ENCODE assay signal across 20 cellular contexts in genomic region chr1:9481048-9481447, GRCh38.
"Had no signal": no experiment of that assay in that cellular context is flagged by ENCODE, and none has a peak within 500 bp of the region (broad histone marks: within the 10 kb centered on the region; RNA-seq: fewer than 3 reads in every experiment).

No MANE protein-coding gene starts in this region.

- H3K27ac ChIP-seq: coronary artery, esophagus squamous epithelium, left lung, neutrophil, tibial nerve had no signal

- H3K36me3 ChIP-seq: esophagus squamous epithelium, left lung, neutrophil, tibial nerve had no signal

- H3K27ac Mint-ChIP-seq: activated naive CD8-positive, alpha-beta T cell treated with anti-CD3 and anti-CD28 coated beads, Interleukin-2, amount 10 ng/mL, durations not matched to agents 7 days and 5 days; brain; memory B cell; naive thymus-derived CD8-positive, alpha-beta T cell; stimulated activated naive B cell treated with anti-CD40 and anti-IgM and Interleukin-4, amounts not matched to agents 10 μg/mL and 1 μg/mL and 100 μg/mL, for 72 hours had no signal

- H3K9me3 Mint-ChIP-seq: activated naive CD8-positive, alpha-beta T cell treated with anti-CD3 and anti-CD28 coated beads, Interleukin-2, amount 10 ng/mL, durations not matched to agents 7 days and 5 days; brain; central memory CD8-positive, alpha-beta T cell; memory B cell; stimulated activated naive B cell treated with anti-CD40 and anti-IgM and Interleukin-4, amounts not matched to agents 10 μg/mL and 1 μg/mL and 100 μg/mL, for 72 hours had no signal

- DNase-seq: activated CD4-positive, alpha-beta T cell treated with anti-CD3 and anti-CD28 coated beads for 1 hour; activated CD4-positive, alpha-beta T cell treated with anti-CD3 and anti-CD28 coated beads, Interleukin-2, amount 50 U/mL, for 4 hours; activated naive CD4-positive, alpha-beta T cell; activated naive CD8-positive, alpha-beta T cell treated with anti-CD3 and anti-CD28 coated beads, Interleukin-2, amount 10 ng/mL, durations not matched to agents 7 days and 5 days; activated T-cell treated with anti-CD3 and anti-CD28 coated beads for 4 hours; effector CD4-positive, alpha-beta T cell; esophagus squamous epithelium; hippocampal formation; kidney; left lung; mucosa of descending colon; naive thymus-derived CD8-positive, alpha-beta T cell; stimulated activated CD4-positive, alpha-beta T cell treated with anti-CD3 and anti-CD28 coated beads, Interleukin-4, amount 100 ng/mL, for 1 hour; stimulated activated naive B cell treated with anti-CD40 and anti-IgM and Interleukin-4, amounts not matched to agents 10 μg/mL and 1 μg/mL and 100 μg/mL, for 72 hours had no signal

- H3K4me1 Mint-ChIP-seq: activated naive CD8-positive, alpha-beta T cell treated with anti-CD3 and anti-CD28 coated beads, Interleukin-2, amount 10 ng/mL, durations not matched to agents 7 days and 5 days; brain; central memory CD8-positive, alpha-beta T cell; memory B cell had no signal

- H3K9me3 ChIP-seq: esophagus squamous epithelium, left lung, mucosa of descending colon, neutrophil, tibial nerve had no signal

- H3K4me3 Mint-ChIP-seq: activated naive CD8-positive, alpha-beta T cell treated with anti-CD3 and anti-CD28 coated beads, Interleukin-2, amount 10 ng/mL, durations not matched to agents 7 days and 5 days; brain; central memory CD8-positive, alpha-beta T cell; memory B cell; naive thymus-derived CD8-positive, alpha-beta T cell; stimulated activated naive B cell treated with anti-CD40 and anti-IgM and Interleukin-4, amounts not matched to agents 10 μg/mL and 1 μg/mL and 100 μg/mL, for 72 hours had no signal

- H3K4me1 ChIP-seq: left lung, tibial nerve had no signal

- H3K27me3 ChIP-seq: left lung had no signal

- H3K4me3 ChIP-seq: coronary artery, esophagus squamous epithelium, left lung, mucosa of descending colon, tibial nerve had no signal

- H3K36me3 Mint-ChIP-seq: activated naive CD8-positive, alpha-beta T cell treated with anti-CD3 and anti-CD28 coated beads, Interleukin-2, amount 10 ng/mL, durations not matched to agents 7 days and 5 days; brain; memory B cell; naive thymus-derived CD8-positive, alpha-beta T cell; stimulated activated naive B cell treated with anti-CD40 and anti-IgM and Interleukin-4, amounts not matched to agents 10 μg/mL and 1 μg/mL and 100 μg/mL, for 72 hours had no signal
